In the genomic region with DNA sequence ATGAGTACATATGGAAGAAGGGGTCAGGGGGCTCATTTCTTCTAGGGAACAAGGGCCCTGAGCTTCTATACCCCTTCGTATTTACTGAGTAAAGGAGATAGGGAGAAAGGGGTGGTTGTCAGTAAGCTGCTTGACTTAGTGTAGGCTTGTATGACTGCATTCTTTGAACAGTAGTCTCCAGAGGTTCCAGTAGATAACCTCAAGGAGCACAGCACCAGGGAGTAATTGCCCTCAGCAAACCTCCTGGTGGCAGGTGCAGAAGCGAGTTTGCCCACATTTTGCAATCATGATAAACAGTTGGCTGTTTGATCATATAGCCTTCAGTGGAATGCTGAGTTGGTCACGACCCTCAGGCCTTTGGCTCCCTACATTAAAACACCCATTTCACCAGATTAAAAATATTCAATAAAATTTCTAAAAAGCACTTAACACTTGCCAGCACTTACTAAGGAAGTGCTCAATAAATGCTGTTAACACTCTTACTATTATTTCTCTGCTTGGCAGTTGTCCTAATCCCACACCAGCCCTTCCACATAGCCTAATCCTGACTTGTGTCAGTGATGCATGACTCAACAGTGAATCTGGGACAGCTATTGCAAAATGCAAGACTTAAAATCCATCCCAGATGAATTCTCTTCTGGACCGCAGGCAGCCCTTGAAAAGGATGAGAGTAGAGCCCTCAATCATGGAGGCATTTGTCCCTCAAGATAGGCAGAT, we compare ENCODE assay signal across 11 cellular contexts. TPM values are rescaled to one million over a fixed set of nuclear protein-coding genes. Genes with fewer than 3 reads are reported as not detected.
DNase-seq lines count a peak whose midpoint lies in the region; ATAC-seq lines count a peak whose summit lies in the region.
"Had no signal": no experiment of that assay in that cellular context is flagged by ENCODE, and none has a peak within 500 bp of the region (broad histone marks: within the 10 kb centered on the region; RNA-seq: fewer than 3 reads in every experiment).

No MANE protein-coding gene starts in this region.

- H3K4me3 ChIP-seq in BLaER1 treated with 17β-estradiol and CSF1 and Interleukin-3, amounts not matched to agents 10 nM and 100 nM = no peak overlapping the region
- H3K4me3 ChIP-seq: transverse colon had no signal

- ATAC-seq in GM21825 (IDR thresholded peaks at IDR 0.05; ENCODE audit: unreplicated experiment) (no peak), GM21423 (IDR thresholded peaks at IDR 0.05; ENCODE audit: unreplicated experiment) (no peak)
- ATAC-seq in stimulated activated naive B cell treated with anti-CD40 and anti-IgM and Interleukin-4, amounts not matched to agents 10 μg/mL and 1 μg/mL and 100 μg/mL, for 72 hours (replicated peaks) = no peak
- ATAC-seq: activated T-helper 17 cell treated with anti-CD3 and anti-CD28 coated beads, Interleukin-2, amount 50 U/mL, for 72 hours had no signal

- H3K27me3 ChIP-seq in BLaER1 treated with 17β-estradiol and CSF1 and Interleukin-3, amounts not matched to agents 10 nM and 100 nM = no peaks in the 10 kb centered on the region
- H3K27me3 ChIP-seq: transverse colon had no signal

- DNase-seq in M059J (ENCODE audit: low read depth) = peak; percentile 74
- peak; percentile 61 for DNase-seq in epidermal melanocyte (ENCODE audit: insufficient read length, low spot score)
- peak; percentile 73 for DNase-seq in non-pigmented ciliary epithelial cell (ENCODE audit: low read depth)
- no peak for DNase-seq in activated T-helper 2 cell treated with anti-CD3 and anti-CD28 coated beads, Interferon-gamma antibody, Interleukin-2, Interleukin-4, amounts not matched to agents 10 μg/mL and 5 μg/mL and 100 μg/mL, durations not matched to agents 14 hours and 24 hours and 36 hours (ENCODE audit: low spot score)
- DNase-seq in stimulated activated naive B cell treated with anti-CD40 and anti-IgM and Interleukin-4, amounts not matched to agents 10 μg/mL and 1 μg/mL and 100 μg/mL, for 72 hours = no peak
- DNase-seq: DMS153, transverse colon had no signal

- peaks cover 0 to 30% (median 10%) of the 10 kb centered on the region in 11 experiments; a peak in 15 of 22 replicates for H3K36me3 ChIP-seq in BLaER1 treated with 17β-estradiol and CSF1 and Interleukin-3, amounts not matched to agents 10 nM and 100 nM
- H3K36me3 ChIP-seq: transverse colon had no signal

- peak overlapping the region in 7 of 11 experiments; percentile 2 to 79 (median 38); a peak in 10 of 22 replicates for H3K4me2 ChIP-seq in BLaER1 treated with 17β-estradiol and CSF1 and Interleukin-3, amounts not matched to agents 10 nM and 100 nM

- no peaks in the 10 kb centered on the region for H4K20me1 ChIP-seq in BLaER1 treated with 17β-estradiol and CSF1 and Interleukin-3, amounts not matched to agents 10 nM and 100 nM

- H3K27me3 Mint-ChIP-seq in activated T-helper 2 cell treated with anti-CD3 and anti-CD28 coated beads, Interferon-gamma antibody, Interleukin-2, Interleukin-4, amounts not matched to agents 10 μg/mL and 5 μg/mL and 100 μg/mL, durations not matched to agents 14 hours and 24 hours and 36 hours (ENCODE audit: low read depth) = no peaks in the 10 kb centered on the region
- no peaks in the 10 kb centered on the region for H3K27me3 Mint-ChIP-seq in stimulated activated naive B cell treated with anti-CD40 and anti-IgM and Interleukin-4, amounts not matched to agents 10 μg/mL and 1 μg/mL and 100 μg/mL, for 72 hours
- H3K27me3 Mint-ChIP-seq: activated T-helper 17 cell treated with anti-CD3 and anti-CD28 coated beads, Interleukin-2, amount 50 U/mL, for 72 hours had no signal

- peaks cover 0 to 3% (median 0%) of the 10 kb centered on the region in 11 experiments; a peak in 1 of 22 replicates for H3K9me3 ChIP-seq in BLaER1 treated with 17β-estradiol and CSF1 and Interleukin-3, amounts not matched to agents 10 nM and 100 nM (replicated peaks in 1 of 11)
- H3K9me3 ChIP-seq: transverse colon had no signal

- peak overlapping the region in 4 of 11 experiments; percentile 13 to 48 (median 29); a peak in 5 of 22 replicates for H3K27ac ChIP-seq in BLaER1 treated with 17β-estradiol and CSF1 and Interleukin-3, amounts not matched to agents 10 nM and 100 nM

- H3K9me3 Mint-ChIP-seq in activated T-helper 2 cell treated with anti-CD3 and anti-CD28 coated beads, Interferon-gamma antibody, Interleukin-2, Interleukin-4, amounts not matched to agents 10 μg/mL and 5 μg/mL and 100 μg/mL, durations not matched to agents 14 hours and 24 hours and 36 hours = no peaks in the 10 kb centered on the region
- no peaks in the 10 kb centered on the region for H3K9me3 Mint-ChIP-seq in stimulated activated naive B cell treated with anti-CD40 and anti-IgM and Interleukin-4, amounts not matched to agents 10 μg/mL and 1 μg/mL and 100 μg/mL, for 72 hours
- H3K9me3 Mint-ChIP-seq: activated T-helper 17 cell treated with anti-CD3 and anti-CD28 coated beads, Interleukin-2, amount 50 U/mL, for 72 hours had no signal

- peaks cover 14% of the 10 kb centered on the region for H3K36me3 Mint-ChIP-seq in activated T-helper 2 cell treated with anti-CD3 and anti-CD28 coated beads, Interferon-gamma antibody, Interleukin-2, Interleukin-4, amounts not matched to agents 10 μg/mL and 5 μg/mL and 100 μg/mL, durations not matched to agents 14 hours and 24 hours and 36 hours (ENCODE audit: low read depth)
- H3K36me3 Mint-ChIP-seq in stimulated activated naive B cell treated with anti-CD40 and anti-IgM and Interleukin-4, amounts not matched to agents 10 μg/mL and 1 μg/mL and 100 μg/mL, for 72 hours = peaks cover 8% of the 10 kb centered on the region in 2 donors

- H3K4me1 Mint-ChIP-seq in activated T-helper 2 cell treated with anti-CD3 and anti-CD28 coated beads, Interferon-gamma antibody, Interleukin-2, Interleukin-4, amounts not matched to agents 10 μg/mL and 5 μg/mL and 100 μg/mL, durations not matched to agents 14 hours and 24 hours and 36 hours (ENCODE audit: low read depth) = peaks cover 14% of the 10 kb centered on the region
- H3K4me1 Mint-ChIP-seq in stimulated activated naive B cell treated with anti-CD40 and anti-IgM and Interleukin-4, amounts not matched to agents 10 μg/mL and 1 μg/mL and 100 μg/mL, for 72 hours = peaks cover 17 to 26% of the 10 kb centered on the region in 2 donors

- no peak overlapping the region for H3K4me3 Mint-ChIP-seq in activated T-helper 2 cell treated with anti-CD3 and anti-CD28 coated beads, Interferon-gamma antibody, Interleukin-2, Interleukin-4, amounts not matched to agents 10 μg/mL and 5 μg/mL and 100 μg/mL, durations not matched to agents 14 hours and 24 hours and 36 hours (ENCODE audit: low read depth)
- no peak overlapping the region for H3K4me3 Mint-ChIP-seq in stimulated activated naive B cell treated with anti-CD40 and anti-IgM and Interleukin-4, amounts not matched to agents 10 μg/mL and 1 μg/mL and 100 μg/mL, for 72 hours
- H3K4me3 Mint-ChIP-seq: activated T-helper 17 cell treated with anti-CD3 and anti-CD28 coated beads, Interleukin-2, amount 50 U/mL, for 72 hours had no signal

- H3K9ac ChIP-seq in BLaER1 treated with 17β-estradiol and CSF1 and Interleukin-3, amounts not matched to agents 10 nM and 100 nM = no peak overlapping the region

- H3K27ac Mint-ChIP-seq in activated T-helper 2 cell treated with anti-CD3 and anti-CD28 coated beads, Interferon-gamma antibody, Interleukin-2, Interleukin-4, amounts not matched to agents 10 μg/mL and 5 μg/mL and 100 μg/mL, durations not matched to agents 14 hours and 24 hours and 36 hours = no peak overlapping the region
- no peak overlapping the region for H3K27ac Mint-ChIP-seq in stimulated activated naive B cell treated with anti-CD40 and anti-IgM and Interleukin-4, amounts not matched to agents 10 μg/mL and 1 μg/mL and 100 μg/mL, for 72 hours
- H3K27ac Mint-ChIP-seq: activated T-helper 17 cell treated with anti-CD3 and anti-CD28 coated beads, Interleukin-2, amount 50 U/mL, for 72 hours had no signal

- intact Hi-C loops in activated T-helper 2 cell treated with anti-CD3 and anti-CD28 coated beads, Interferon-gamma antibody, Interleukin-2, Interleukin-4, amounts not matched to agents 10 μg/mL and 5 μg/mL and 100 μg/mL, durations not matched to agents 14 hours and 24 hours and 36 hours (cut with micrococcal nuclease) = loop anchor here (5.0 kb wide), 1 partner anchor 52 kb away; no protein-coding TSS in a partner anchor

- H3K4me1 ChIP-seq in BLaER1 treated with 17β-estradiol and CSF1 and Interleukin-3, amounts not matched to agents 10 nM and 100 nM = peaks cover 18 to 73% (median 43%) of the 10 kb centered on the region in 10 experiments

RNA-seq across cellular contexts. Expression of gene DHRS4L2, which starts 3.7 kb away (rescaled TPM):
- 15.1 and 20.2 TPM in 2 replicates for total RNA-seq in M059J (2014; rRNA removed; shearing (Covaris generic))
- 23.9 and 24.9 TPM in 2 replicates for total RNA-seq in activated T-helper 2 cell treated with anti-CD3 and anti-CD28 coated beads, Interferon-gamma antibody, Interleukin-2, Interleukin-4, amounts not matched to agents 10 μg/mL and 5 μg/mL and 100 μg/mL, durations not matched to agents 14 hours and 24 hours and 36 hours

RNA-seq across cellular contexts. Expression of gene DHRS4, which starts 31.5 kb away (rescaled TPM):
- 25.4 and 40.9 TPM in 2 replicates for total RNA-seq in M059J (2014; rRNA removed; shearing (Covaris generic))
- 17.8 and 22.5 TPM in 2 replicates for total RNA-seq in activated T-helper 2 cell treated with anti-CD3 and anti-CD28 coated beads, Interferon-gamma antibody, Interleukin-2, Interleukin-4, amounts not matched to agents 10 μg/mL and 5 μg/mL and 100 μg/mL, durations not matched to agents 14 hours and 24 hours and 36 hours

Comparison
In these comparisons a context has a peak if more than half of its experiments do, and no peak if none do; other contexts are left out.
1. DNase-seq: peak in M059J (single experiment), epidermal melanocyte (single experiment) and non-pigmented ciliary epithelial cell (single experiment); none in activated T-helper 2 cell treated with anti-CD3 and anti-CD28 coated beads, Interferon-gamma antibody, Interleukin-2, Interleukin-4, amounts not matched to agents 10 μg/mL and 5 μg/mL and 100 μg/mL, durations not matched to agents 14 hours and 24 hours and 36 hours (single experiment) and stimulated activated naive B cell treated with anti-CD40 and anti-IgM and Interleukin-4, amounts not matched to agents 10 μg/mL and 1 μg/mL and 100 μg/mL, for 72 hours (single experiment).